In genomic region chr6:11044712-11045167, GRCh38 we compare ENCODE assay signal across 1 cellular context.
TF ChIP-seq lines count a peak whose summit lies in the region.

No MANE protein-coding gene starts in this region.

TF ChIP-seq in GM23338, 12 proteins besides CTCF, POLR2A, EP300 and RAD21 (continued from another document):
- no peak for TF ChIP-seq ZNF462 (CRISPR knock-in tag; IDR thresholded peaks at IDR 0.05)
- TF ChIP-seq EZH2 (IDR thresholded peaks at IDR 0.05; ENCODE audit: low read depth, unreplicated experiment) = no peak
- no peak for TF ChIP-seq ZNF114 (CRISPR knock-in tag; IDR thresholded peaks at IDR 0.05)
